ENCODE assay signal across 22 cellular contexts in genomic region chrX:28205905-28206304, GRCh38.
DNase-seq lines count a peak whose midpoint lies in the region; ATAC-seq, FAIRE-seq and TF ChIP-seq lines count a peak whose summit lies in the region.
"Had no signal": no experiment of that assay in that cellular context is flagged by ENCODE, and none has a peak within 500 bp of the region (broad histone marks: within the 10 kb centered on the region; RNA-seq: fewer than 3 reads in every experiment).

No MANE protein-coding gene starts in this region.

- TF ChIP-seq POLR2A in stomach (IDR thresholded peaks at IDR 0.05): no peak

- H3K27ac Mint-ChIP-seq in GM23338: no peak overlapping the region
- H3K27ac Mint-ChIP-seq in glutamatergic neuron (ENCODE audit: unreplicated experiment): no peak overlapping the region
- H3K27ac Mint-ChIP-seq: activated CD4-positive, alpha-beta memory T cell treated with anti-CD3 and anti-CD28 coated beads for 36 hours; activated naive CD4-positive, alpha-beta T cell treated with anti-CD3 and anti-CD28 coated beads for 36 hours had no signal

- H3K4me3 Mint-ChIP-seq in GM23338 (peak overlapping the region; percentile 32; the same call in 1 of the 3 replicates), glutamatergic neuron (ENCODE audit: unreplicated experiment) (peak overlapping the region; percentile 42)
- H3K4me3 Mint-ChIP-seq: activated CD4-positive, alpha-beta memory T cell treated with anti-CD3 and anti-CD28 coated beads for 36 hours; activated naive CD4-positive, alpha-beta T cell treated with anti-CD3 and anti-CD28 coated beads for 36 hours had no signal

- no peak for TF ChIP-seq CTCF in GM23338 (conservative IDR thresholded peaks at IDR 0.05; ENCODE audit: low read depth in 2 of 2)
- TF ChIP-seq CTCF in glutamatergic neuron (IDR thresholded peaks at IDR 0.05; ENCODE audit: partially characterized antibody, unreplicated experiment): no peak
- no peak for TF ChIP-seq CTCF in pancreas (IDR thresholded peaks at IDR 0.05)
- TF ChIP-seq CTCF in stomach (IDR thresholded peaks at IDR 0.05): no peak
- TF ChIP-seq CTCF in kidney (IDR thresholded peaks at IDR 0.05; ENCODE audit: borderline replicate concordance, extremely low read depth, insufficient read depth): no peak

- TF ChIP-seq EP300 in stomach (IDR thresholded peaks at IDR 0.05): no peak

- H3K9me3 ChIP-seq in pancreas: no peaks in the 10 kb centered on the region
- no peaks in the 10 kb centered on the region for H3K9me3 ChIP-seq in stomach
- no peaks in the 10 kb centered on the region for H3K9me3 ChIP-seq in kidney (ENCODE audit: control insufficient read depth in 1 of 2, low read length in 2 of 2)
- H3K9me3 ChIP-seq: ovary, SJSA1, vagina had no signal

- H3K9me3 Mint-ChIP-seq in GM23338: no peaks in the 10 kb centered on the region
- no peaks in the 10 kb centered on the region for H3K9me3 Mint-ChIP-seq in glutamatergic neuron (ENCODE audit: unreplicated experiment)
- H3K9me3 Mint-ChIP-seq: activated CD4-positive, alpha-beta memory T cell treated with anti-CD3 and anti-CD28 coated beads for 36 hours; activated naive CD4-positive, alpha-beta T cell treated with anti-CD3 and anti-CD28 coated beads for 36 hours had no signal

- H3K36me3 ChIP-seq in GM23338 (ENCODE audit: insufficient read depth) (no peaks in the 10 kb centered on the region), pancreas (no peaks in the 10 kb centered on the region), stomach (no peaks in the 10 kb centered on the region), kidney (ENCODE audit: control insufficient read depth in 1 of 2, insufficient read depth in 2 of 2, low read length in 2 of 2) (no peaks in the 10 kb centered on the region)
- H3K36me3 ChIP-seq: ovary, SJSA1, vagina, WERI-Rb-1 had no signal

- intact Hi-C loops in pancreas (cut with DNase I) (no loop called here), stomach (cut with DNase I; ENCODE audit: low total_unique reads) (no loop called here), kidney (cut with DNase I) (no loop called here)

- no peak overlapping the region for H3K4me2 ChIP-seq in GM23338

- H3K36me3 Mint-ChIP-seq in GM23338 (ENCODE audit: low read depth) (no peaks in the 10 kb centered on the region), glutamatergic neuron (ENCODE audit: unreplicated experiment) (no peaks in the 10 kb centered on the region)
- H3K36me3 Mint-ChIP-seq: activated CD4-positive, alpha-beta memory T cell treated with anti-CD3 and anti-CD28 coated beads for 36 hours had no signal

- H3K27ac ChIP-seq in GM23338 (ENCODE audit: low read depth) (no peak overlapping the region), pancreas (no peak overlapping the region), stomach (no peak overlapping the region), kidney (ENCODE audit: low read depth in 2 of 2, low read length in 2 of 2) (no peak overlapping the region)
- H3K27ac ChIP-seq: ovary, SJSA1, vagina, WERI-Rb-1 had no signal

- peaks cover 7% of the 10 kb centered on the region for H3K4me1 ChIP-seq in GM23338 (ENCODE audit: insufficient read depth)
- H3K4me1 ChIP-seq in pancreas: peaks cover 0 to 3% (median 0%) of the 10 kb centered on the region in 3 donors
- no peaks in the 10 kb centered on the region for H3K4me1 ChIP-seq in stomach
- no peaks in the 10 kb centered on the region for H3K4me1 ChIP-seq in kidney (ENCODE audit: control insufficient read depth in 1 of 2, insufficient read depth in 1 of 2, low read depth in 1 of 2, low read length in 2 of 2)
- H3K4me1 ChIP-seq: SJSA1, vagina had no signal

- H4K20me1 ChIP-seq in GM23338 (replicated peaks; ENCODE audit: insufficient read depth): no peaks in the 10 kb centered on the region

- H3K4me3 ChIP-seq in GM23338 (peak overlapping the region; percentile 37; the same call in 1 of the 2 replicates), pancreas (no peak overlapping the region), stomach (no peak overlapping the region), kidney (ENCODE audit: low read length in 2 of 2) (no peak overlapping the region)
- H3K4me3 ChIP-seq: ovary, SJSA1, vagina had no signal

- H3K79me2 ChIP-seq in GM23338 (replicated peaks; ENCODE audit: insufficient read depth): no peaks in the 10 kb centered on the region

- no peaks in the 10 kb centered on the region for H3F3A ChIP-seq in GM23338 (replicated peaks; ENCODE audit: low read depth)

- H3K9me2 ChIP-seq in GM23338 (ENCODE audit: insufficient read depth): no peaks in the 10 kb centered on the region

- H2AFZ ChIP-seq in GM23338: no peak overlapping the region

- H3K4me1 Mint-ChIP-seq in GM23338 (peaks cover 5% of the 10 kb centered on the region; the same call in 2 of the 3 replicates), glutamatergic neuron (ENCODE audit: low read depth, unreplicated experiment) (no peaks in the 10 kb centered on the region)

- no peaks in the 10 kb centered on the region for H3K27me3 Mint-ChIP-seq in GM23338 (ENCODE audit: insufficient read depth, low read depth, poor library complexity)
- no peaks in the 10 kb centered on the region for H3K27me3 Mint-ChIP-seq in glutamatergic neuron (ENCODE audit: unreplicated experiment)
- H3K27me3 Mint-ChIP-seq: activated CD4-positive, alpha-beta memory T cell treated with anti-CD3 and anti-CD28 coated beads for 36 hours had no signal

- ATAC-seq in GM23338 (peak; percentile 39; the same call in 2 of the 3 replicates), pancreas (peak in 3 of 4 donors; percentile 28 to 70 (median 57))
- ATAC-seq: left lobe of liver had no signal

- WGBS in pancreas, 2 donors: 51 to 54% methylated on average over 2 of the region's 2 CpGs
- WGBS in stomach, 5 donors: 43 to 87% (median 54%) methylated on average over 2 of the region's 2 CpGs

- DNase-seq in GM23338 (ENCODE audit: low spot score): peak; percentile 2
- DNase-seq in NCI-H69 (lab: John Stamatoyannopoulos, UW): peak; percentile 36
- no peak for DNase-seq in glutamatergic neuron
- DNase-seq in pancreas: peak in 1 of 6 donors; percentile 2
- no peak for DNase-seq in stomach
- no peak for DNase-seq in kidney
- DNase-seq in OCI-M2 (lab: John Stamatoyannopoulos, UW; ENCODE audit: unreplicated experiment): no peak
- DNase-seq: activated CD4-positive, alpha-beta memory T cell treated with anti-CD3 and anti-CD28 coated beads for 36 hours; activated naive CD4-positive, alpha-beta T cell treated with anti-CD3 and anti-CD28 coated beads for 36 hours; AML-193; aorta; hypothalamus; NCI-H1694; NCI-H446; ovary; T-helper 2 cell; WERI-Rb-1 had no signal

- no peak overlapping the region for H3K9ac ChIP-seq in kidney (ENCODE audit: low read length in 2 of 2)

- no peaks in the 10 kb centered on the region for H3K27me3 ChIP-seq in GM23338 (ENCODE audit: insufficient read depth)
- H3K27me3 ChIP-seq in pancreas: peaks cover 0 to 17% (median 2%) of the 10 kb centered on the region in 4 donors
- H3K27me3 ChIP-seq in stomach: no peaks in the 10 kb centered on the region
- H3K27me3 ChIP-seq: ovary, SJSA1, vagina had no signal

- FAIRE-seq in pancreas (lab: Jason Lieb, UNC) (no peak), kidney (lab: Jason Lieb, UNC) (no peak)
- FAIRE-seq: endometrium, G401.6 had no signal

TF ChIP-seq in GM23338, 12 proteins besides CTCF, POLR2A, EP300 and RAD21 (continues in another document):
- TF ChIP-seq REST (IDR thresholded peaks at IDR 0.05; ENCODE audit: unreplicated experiment): no peak
- no peak for TF ChIP-seq ZNF331 (CRISPR knock-in tag; IDR thresholded peaks at IDR 0.05; ENCODE audit: low read depth)

Comparison
In these comparisons a context has a peak if more than half of its experiments do, and no peak if none do; other contexts are left out.
1. DNase-seq: peak in GM23338 (single experiment) and NCI-H69 (single experiment); none in glutamatergic neuron (single experiment), stomach (single experiment), kidney (single experiment) and OCI-M2 (single experiment).